Comparison of ENCODE assay signal across 19 cellular contexts in genomic region chrX:37726346-37726745, GRCh38. TPM values are rescaled to one million over a fixed set of nuclear protein-coding genes. Genes with fewer than 3 reads are reported as not detected.
A peak's percentile ranks its signal among the peaks of the same experiment; 100 is the strongest.
DNase-seq lines count a peak whose midpoint lies in the region; ATAC-seq and TF ChIP-seq lines count a peak whose summit lies in the region.
"Had no signal": no experiment of that assay in that cellular context is flagged by ENCODE, and none has a peak within 500 bp of the region (broad histone marks: within the 10 kb centered on the region; RNA-seq: fewer than 3 reads in every experiment).

No MANE protein-coding gene starts in this region.

- no peak for TF ChIP-seq CTCF in lower leg skin (IDR thresholded peaks at IDR 0.05)

- H3K27ac ChIP-seq in BLaER1 treated with 17β-estradiol and CSF1 and Interleukin-3, amounts not matched to agents 10 nM and 100 nM, result peak overlapping the region in 4 of 11 experiments; percentile 4 to 53 (median 35); a peak in 3 of 22 replicates

- DNase-seq in MG63 (peak; percentile 50), myocyte (ENCODE audit: low read depth) (peak; percentile 32), amygdala (lab: John Stamatoyannopoulos, UW) (no peak), NAMALWA (ENCODE audit: low spot score) (no peak), lower leg skin (ENCODE audit: low spot score in 2 of 2) (no peak)
- DNase-seq: 8988T; C1 segment of cervical spinal cord; CD4-positive, CD25-positive, alpha-beta regulatory T cell; CD8-positive, alpha-beta memory T cell; COR-L47; DMS 273 treated with DMSO at 0.1 percent for 48 hours; H7; HFFc6 had no signal

- 71 to 74% methylated on average over 3 of the region's 3 CpGs for WGBS in lower leg skin, 2 donors

- peaks cover 0 to 41% (median 24%) of the 10 kb centered on the region in 10 experiments; a peak in 14 of 20 replicates for H3K4me1 ChIP-seq in BLaER1 treated with 17β-estradiol and CSF1 and Interleukin-3, amounts not matched to agents 10 nM and 100 nM

- no peaks in the 10 kb centered on the region for H4K20me1 ChIP-seq in BLaER1 treated with 17β-estradiol and CSF1 and Interleukin-3, amounts not matched to agents 10 nM and 100 nM

- H3K36me3 ChIP-seq in BLaER1 treated with 17β-estradiol and CSF1 and Interleukin-3, amounts not matched to agents 10 nM and 100 nM, result peaks cover 0 to 16% (median 0%) of the 10 kb centered on the region in 11 experiments; a peak in 3 of 22 replicates
- H3K36me3 ChIP-seq in MG63, result no peaks in the 10 kb centered on the region

- H3K4me3 ChIP-seq in BLaER1 treated with 17β-estradiol and CSF1 and Interleukin-3, amounts not matched to agents 10 nM and 100 nM, result peak overlapping the region in 1 of 10 experiments; percentile 15; a peak in 2 of 20 replicates
- H3K4me3 ChIP-seq in MG63, result no peak overlapping the region
- H3K4me3 ChIP-seq in lower leg skin (ENCODE audit: low read depth, poor library complexity, severe bottlenecking), result no peak overlapping the region
- H3K4me3 ChIP-seq: GM23338 had no signal

- no peak for TF ChIP-seq POLR2A in lower leg skin (IDR thresholded peaks at IDR 0.05)

- peaks cover 37 to 98% (median 79%) of the 10 kb centered on the region in 11 experiments for H3K9me3 ChIP-seq in BLaER1 treated with 17β-estradiol and CSF1 and Interleukin-3, amounts not matched to agents 10 nM and 100 nM (replicated peaks in 1 of 11)
- H3K9me3 ChIP-seq in MG63, result no peaks in the 10 kb centered on the region

- no peak overlapping the region for H3K9ac ChIP-seq in BLaER1 treated with 17β-estradiol and CSF1 and Interleukin-3, amounts not matched to agents 10 nM and 100 nM

- H3K27me3 ChIP-seq in BLaER1 treated with 17β-estradiol and CSF1 and Interleukin-3, amounts not matched to agents 10 nM and 100 nM, result no peaks in the 10 kb centered on the region
- H3K27me3 ChIP-seq in MG63, result no peaks in the 10 kb centered on the region

- no peak for ATAC-seq in HG03280 (IDR thresholded peaks at IDR 0.05; ENCODE audit: unreplicated experiment)
- ATAC-seq: GM23338, HCT116 had no signal

- intact Hi-C loops in lower leg skin (cut with DNase I; ENCODE audit: low total_unique reads), result no loop called here

- peak overlapping the region in 7 of 11 experiments; percentile 11 to 71 (median 36); a peak in 7 of 22 replicates for H3K4me2 ChIP-seq in BLaER1 treated with 17β-estradiol and CSF1 and Interleukin-3, amounts not matched to agents 10 nM and 100 nM
- H3K4me2 ChIP-seq: GM23338 had no signal

RNA-seq across cellular contexts. Expression of gene XK, which starts 40.8 kb away (rescaled TPM):
- 0.53 and 1.3 TPM in 2 replicates for total RNA-seq in MG63 (2014; rRNA removed; shearing (Covaris generic); ENCODE audit: low replicate concordance)
- total RNA-seq in myocyte (0.47 and 0.88 TPM in 2 replicates), lower leg skin (1 to 10 TPM; 1.1 to 2.5 (median 1.6) TPM)
- polyA plus RNA-seq in myocyte (2012), result 0.10 TPM
- total RNA-seq: HFFc6 had no signal
- polyA plus RNA-seq: CD4-positive, CD25-positive, alpha-beta regulatory T cell; CD8-positive, alpha-beta memory T cell had no signal

RNA-seq across cellular contexts. Expression of gene CYBB, which starts 53.5 kb away (rescaled TPM):
- 0.20 TPM in 1 of 2 replicates, not detected in the other for total RNA-seq in MG63 (2014; rRNA removed; shearing (Covaris generic); ENCODE audit: low replicate concordance)
- 0.05 and 0.08 TPM in 2 replicates for total RNA-seq in myocyte
- 0.04 TPM for polyA plus RNA-seq in myocyte (2012)
- total RNA-seq in lower leg skin, result 1 to 10 TPM; 2.6 to 5.8 (median 3.3) TPM
- total RNA-seq: A673, GM23338, HFFc6 had no signal
- polyA plus RNA-seq: AG04450; CD8-positive, alpha-beta memory T cell had no signal

Comparison
In these comparisons a context has a peak if more than half of its experiments do, and no peak if none do; other contexts are left out.
1. DNase-seq: peak in MG63 (single experiment) and myocyte (single experiment); none in amygdala (0 of 56), NAMALWA (single experiment) and lower leg skin (0 of 2).